In the genomic region with DNA sequence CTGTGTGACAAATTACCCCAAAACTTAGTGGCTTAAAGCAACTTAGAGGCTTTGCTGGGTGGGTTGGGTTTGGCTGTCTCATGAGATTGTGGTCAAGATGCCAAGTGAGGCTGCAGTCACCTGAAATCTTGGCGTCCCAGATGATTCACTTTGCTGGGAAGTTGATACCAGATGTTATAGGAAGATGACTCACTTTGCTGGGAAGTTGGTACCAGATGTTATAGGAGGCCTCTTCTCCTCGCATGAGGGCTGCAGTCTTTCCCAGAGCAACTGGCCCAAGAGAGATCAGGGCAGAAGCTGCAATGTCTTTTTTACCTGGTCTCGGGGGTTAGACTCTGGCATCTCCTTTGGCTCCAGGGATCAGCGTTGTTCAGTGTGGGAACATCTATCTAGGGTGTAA, we compare ENCODE assay signal across 15 cellular contexts. TPM values are rescaled to one million over a fixed set of nuclear protein-coding genes. Genes with fewer than 3 reads are reported as not detected.
DNase-seq lines count a peak whose midpoint lies in the region; ATAC-seq and TF ChIP-seq lines count a peak whose summit lies in the region.
"Had no signal": no experiment of that assay in that cellular context is flagged by ENCODE, and none has a peak within 500 bp of the region (broad histone marks: within the 10 kb centered on the region; RNA-seq: fewer than 3 reads in every experiment).

No MANE protein-coding gene starts in this region.

- POLR2A ChIA-PET in MCF 10A (lab: Yijun Ruan, JAX): no interaction called here

- DNase-seq in MCF 10A (ENCODE audit: unreplicated experiment) (peak; percentile 75), breast epithelium (ENCODE audit: low spot score in 2 of 2) (no peak), astrocyte of the hippocampus (ENCODE audit: low read depth, low spot score) (peak; percentile 28), iPS-NIHi7 (ENCODE audit: extremely low spot score) (peak; percentile 1), left ventricle myocardium inferior (no peak), NCI-H1436 (lab: John Stamatoyannopoulos, UW) (no peak), middle frontal gyrus (ENCODE audit: extremely low spot score, low spot score) (no peak)
- DNase-seq: DMS79, glutamatergic neuron had no signal

- H3K4me3 ChIP-seq in breast epithelium (no peak overlapping the region), left ventricle myocardium inferior (no peak overlapping the region)
- H3K4me3 ChIP-seq: A549 had no signal

- no peak overlapping the region for H3K4me3 Mint-ChIP-seq in MCF 10A (ENCODE audit: unreplicated experiment)
- H3K4me3 Mint-ChIP-seq: activated T-helper 1 cell treated with anti-CD3 and anti-CD28 coated beads, Interleukin-12 subunit alpha, Interleukin-12 subunit beta, Interleukin-2, Interleukin-4 antibody, amounts not matched to agents 30 ng/mL and 10 ng/mL and 1 ng/mL, durations not matched to agents 14 hours and 24 hours and 36 hours had no signal

- CTCF ChIA-PET in MCF 10A (lab: Yijun Ruan, JAX): interaction anchor here (0.6 kb wide), 1 partner anchor 78 kb away, joined by 3 read pairs; no protein-coding TSS in a partner anchor

- no TSS peak for BruUV-seq in MCF 10A (replicated peaks; lab: Mats Ljungman, UMichigan)

- H3K36me3 Mint-ChIP-seq in MCF 10A (ENCODE audit: insufficient read depth, unreplicated experiment): no peaks in the 10 kb centered on the region

- peaks cover 6% of the 10 kb centered on the region for H3K4me1 Mint-ChIP-seq in MCF 10A (ENCODE audit: insufficient read depth, unreplicated experiment)

- H3K27me3 ChIP-seq in breast epithelium (no peaks in the 10 kb centered on the region), left ventricle myocardium inferior (ENCODE audit: low read depth) (no peaks in the 10 kb centered on the region)

- intact Hi-C loops in MCF 10A (cut with micrococcal nuclease): no loop called here
- intact Hi-C loops in breast epithelium (cut with DNase I; ENCODE audit: low total_unique reads): no loop called here
- intact Hi-C loops in left ventricle myocardium inferior (cut with micrococcal nuclease): no loop called here

- no peak overlapping the region for H3K27ac ChIP-seq in breast epithelium
- no peak overlapping the region for H3K27ac ChIP-seq in left ventricle myocardium inferior (replicated peaks)
- H3K27ac ChIP-seq: A549, parathyroid adenoma, VCaP had no signal

- no peaks in the 10 kb centered on the region for H3K36me3 ChIP-seq in breast epithelium
- H3K36me3 ChIP-seq in left ventricle myocardium inferior: no peaks in the 10 kb centered on the region

- H3K9me3 ChIP-seq in breast epithelium: peaks cover 0 to 4% of the 10 kb centered on the region in 2 donors
- H3K9me3 ChIP-seq in left ventricle myocardium inferior (replicated peaks): peaks cover 7% of the 10 kb centered on the region
- H3K9me3 ChIP-seq: A549 had no signal

- H3K27ac Mint-ChIP-seq in MCF 10A (ENCODE audit: low read depth, unreplicated experiment): no peak overlapping the region
- H3K27ac Mint-ChIP-seq: activated T-helper 1 cell treated with anti-CD3 and anti-CD28 coated beads, Interleukin-12 subunit alpha, Interleukin-12 subunit beta, Interleukin-2, Interleukin-4 antibody, amounts not matched to agents 30 ng/mL and 10 ng/mL and 1 ng/mL, durations not matched to agents 14 hours and 24 hours and 36 hours had no signal

- no peak for ATAC-seq in HG03457 (IDR thresholded peaks at IDR 0.05; ENCODE audit: unreplicated experiment)
- ATAC-seq: A549 had no signal

- peaks cover 15% of the 10 kb centered on the region for H3K9me3 Mint-ChIP-seq in MCF 10A (ENCODE audit: unreplicated experiment)

- TF ChIP-seq POLR2A in breast epithelium (IDR thresholded peaks at IDR 0.05): no peak

- no peaks in the 10 kb centered on the region for H3K4me1 ChIP-seq in breast epithelium
- H3K4me1 ChIP-seq in left ventricle myocardium inferior: peaks cover 6% of the 10 kb centered on the region
- H3K4me1 ChIP-seq: A549, parathyroid adenoma had no signal

- TF ChIP-seq CTCF in MCF 10A (IDR thresholded peaks at IDR 0.05; ENCODE audit: unreplicated experiment): no peak
- TF ChIP-seq CTCF in breast epithelium (IDR thresholded peaks at IDR 0.05): no peak
- TF ChIP-seq CTCF in left ventricle myocardium inferior (IDR thresholded peaks at IDR 0.05; ENCODE audit: borderline replicate concordance): no peak

- H3K27me3 Mint-ChIP-seq in MCF 10A (ENCODE audit: insufficient read depth, unreplicated experiment): peaks cover 15% of the 10 kb centered on the region

RNA-seq across cellular contexts. Expression of gene TEX29, which starts 16.8 kb away (rescaled TPM):
- not detected in 2 replicates for total RNA-seq in MCF 10A (2022)
- total RNA-seq in breast epithelium: under 1 TPM in 1 of 3 donors, not detected in 2; 0.64 TPM
- total RNA-seq in left ventricle myocardium inferior: not detected
- total RNA-seq: lower leg skin had no signal

Comparison
In these comparisons a context has a peak if more than half of its experiments do, and no peak if none do; other contexts are left out.
1. DNase-seq: peak in MCF 10A (single experiment), astrocyte of the hippocampus (single experiment) and iPS-NIHi7 (single experiment); none in breast epithelium (0 of 2), left ventricle myocardium inferior (single experiment), NCI-H1436 (single experiment) and middle frontal gyrus (single experiment).